Comparison of ENCODE assay signal across 19 cellular contexts in genomic region chr7:51577390-51577789, GRCh38.
"Had no signal": no experiment of that assay in that cellular context is flagged by ENCODE, and none has a peak within 500 bp of the region (broad histone marks: within the 10 kb centered on the region; RNA-seq: fewer than 3 reads in every experiment).

No MANE protein-coding gene starts in this region.

- H2AFZ ChIP-seq: hepatocyte had no signal

- H3K4me1 Mint-ChIP-seq: endodermal cell; naive thymus-derived CD8-positive, alpha-beta T cell had no signal

- H3K27ac ChIP-seq: coronary artery, hepatocyte, right atrium auricular region, sigmoid colon, skin epidermis, stomach, thoracic aorta, transverse colon had no signal

- H3K9me3 ChIP-seq: sigmoid colon, thoracic aorta, transverse colon had no signal

- DNase-seq: effector CD4-positive, alpha-beta T cell; endodermal cell; erythroblast; foreskin melanocyte; head of caudate nucleus; mammary epithelial cell; naive thymus-derived CD8-positive, alpha-beta T cell; sigmoid colon; stimulated activated CD4-positive, alpha-beta T cell treated with anti-CD3 and anti-CD28 coated beads, Interleukin-12 subunit alpha, Interleukin-12 subunit beta, amount 100 ng/mL, for 4 hours; stimulated activated naive CD4-positive, alpha-beta T cell; stomach; substantia nigra; transverse colon had no signal

- ATAC-seq: naive thymus-derived CD8-positive, alpha-beta T cell had no signal

- H3K36me3 ChIP-seq: right atrium auricular region, sigmoid colon, stomach, thoracic aorta, transverse colon had no signal

- H3K36me3 Mint-ChIP-seq: naive thymus-derived CD8-positive, alpha-beta T cell had no signal

- FAIRE-seq: endothelial cell of umbilical vein had no signal

- H3K27me3 Mint-ChIP-seq: naive thymus-derived CD8-positive, alpha-beta T cell had no signal

- H3K27ac Mint-ChIP-seq: endodermal cell had no signal

- H3K4me3 Mint-ChIP-seq: endodermal cell; naive thymus-derived CD8-positive, alpha-beta T cell had no signal

- H3K4me2 ChIP-seq: hepatocyte had no signal

- H3K4me1 ChIP-seq: right atrium auricular region, sigmoid colon, stomach, transverse colon had no signal

- H3K27me3 ChIP-seq: hepatocyte, right atrium auricular region, sigmoid colon, stomach, transverse colon had no signal

- H3K4me3 ChIP-seq: coronary artery, hepatocyte, right atrium auricular region, sigmoid colon, skin epidermis, stomach, thoracic aorta, transverse colon had no signal
